Comparison of ENCODE assay signal across 24 cellular contexts in the genomic region with DNA sequence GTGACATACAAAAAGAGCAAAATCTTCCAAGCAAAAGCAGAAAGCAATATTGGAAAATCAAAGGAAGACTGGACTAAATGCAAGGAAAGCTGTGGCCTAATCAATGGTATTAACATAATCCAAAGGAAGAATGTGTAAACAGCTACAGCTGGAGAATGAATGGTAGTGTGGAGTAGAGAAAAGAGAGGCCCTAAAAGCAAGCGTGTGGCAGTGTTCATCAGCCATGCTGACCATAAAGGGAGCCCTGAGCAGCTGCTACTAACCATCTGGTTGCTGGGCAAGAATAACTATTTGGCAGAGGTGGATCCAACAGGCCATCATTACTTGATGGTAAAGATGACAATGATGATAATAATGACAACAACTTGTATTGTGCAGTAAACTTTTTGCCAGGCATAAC.
DNase-seq lines count a peak whose midpoint lies in the region; TF ChIP-seq lines count a peak whose summit lies in the region.
"Had no signal": no experiment of that assay in that cellular context is flagged by ENCODE, and none has a peak within 500 bp of the region (broad histone marks: within the 10 kb centered on the region; RNA-seq: fewer than 3 reads in every experiment).

No MANE protein-coding gene starts in this region.

- H3K36me3 ChIP-seq in breast epithelium (no peaks in the 10 kb centered on the region), endodermal cell (ENCODE audit: control insufficient read depth, insufficient read depth, low read length) (no peaks in the 10 kb centered on the region), smooth muscle cell (ENCODE audit: low read depth) (no peaks in the 10 kb centered on the region)
- H3K36me3 ChIP-seq: ovary, spleen, WERI-Rb-1 had no signal

- H3K9me3 Mint-ChIP-seq in MCF 10A (ENCODE audit: unreplicated experiment) (no peaks in the 10 kb centered on the region), endodermal cell (no peaks in the 10 kb centered on the region)
- H3K9me3 Mint-ChIP-seq: IgD-negative memory B cell had no signal

- BruUV-seq in MCF 10A (replicated peaks; lab: Mats Ljungman, UMichigan) = no TSS peak

- H3K36me3 Mint-ChIP-seq in MCF 10A (ENCODE audit: insufficient read depth, unreplicated experiment) (no peaks in the 10 kb centered on the region), endodermal cell (ENCODE audit: low read depth) (no peaks in the 10 kb centered on the region)
- H3K36me3 Mint-ChIP-seq: CD8-positive, alpha-beta memory T cell; IgD-negative memory B cell had no signal

- H3K4me3 Mint-ChIP-seq in MCF 10A (ENCODE audit: unreplicated experiment) (no peak overlapping the region), endodermal cell (no peak overlapping the region)
- H3K4me3 Mint-ChIP-seq: CD8-positive, alpha-beta memory T cell; IgD-negative memory B cell had no signal

- WGBS in endodermal cell (ENCODE audit: insufficient coverage in 1 of 2, insufficient read length in 1 of 2), 2 experiments = 76 to 90% methylated on average over 1 of the region's 1 CpG
- 26% methylated on average over 1 of the region's 1 CpG for WGBS in smooth muscle cell (ENCODE audit: low lambda C conversion rate)

- H3K4me1 Mint-ChIP-seq in MCF 10A (ENCODE audit: insufficient read depth, unreplicated experiment) (peaks cover 25% of the 10 kb centered on the region), endodermal cell (peaks cover 33% of the 10 kb centered on the region)
- H3K4me1 Mint-ChIP-seq: CD8-positive, alpha-beta memory T cell; IgD-negative memory B cell had no signal

- POLR2A ChIA-PET in MCF 10A (lab: Yijun Ruan, JAX) = interaction anchor here (0.9 to 1.1 kb wide), 3 partner anchors 8 to 40 kb away, joined by 3 to 4 read pairs (median 3); no protein-coding TSS in a partner anchor

- intact Hi-C loops in MCF 10A (cut with micrococcal nuclease) = loop anchor here (5.0 kb wide), 1 partner anchor 36 kb away; no protein-coding TSS in a partner anchor
- intact Hi-C loops in breast epithelium (cut with DNase I; ENCODE audit: low total_unique reads) = no loop called here

- H3K9ac ChIP-seq in endodermal cell (ENCODE audit: extremely low read depth, low read length, poor library complexity, severe bottlenecking) (no peak overlapping the region), smooth muscle cell (ENCODE audit: low read depth) (no peak overlapping the region)

- no peaks in the 10 kb centered on the region for H3K4me1 ChIP-seq in breast epithelium
- no peaks in the 10 kb centered on the region for H3K4me1 ChIP-seq in endodermal cell (ENCODE audit: control insufficient read depth, insufficient read depth, low read length)
- peaks cover 57% of the 10 kb centered on the region for H3K4me1 ChIP-seq in smooth muscle cell (ENCODE audit: low read depth)

- no peak overlapping the region for H3K4me2 ChIP-seq in smooth muscle cell
- H3K4me2 ChIP-seq: PC-9 had no signal

- H3K27me3 ChIP-seq in breast epithelium (no peaks in the 10 kb centered on the region), endodermal cell (ENCODE audit: control insufficient read depth, insufficient read depth, low read length, poor library complexity, severe bottlenecking) (no peaks in the 10 kb centered on the region), smooth muscle cell (ENCODE audit: low read depth) (no peaks in the 10 kb centered on the region)
- H3K27me3 ChIP-seq: ovary, spleen had no signal

- H3K4me3 ChIP-seq in breast epithelium = no peak overlapping the region
- H3K4me3 ChIP-seq in endodermal cell (ENCODE audit: low read length) = no peak overlapping the region
- H3K4me3 ChIP-seq in smooth muscle cell = no peak overlapping the region
- H3K4me3 ChIP-seq: coronary artery, ovary, PC-9, spleen had no signal

- TF ChIP-seq CTCF in MCF 10A (IDR thresholded peaks at IDR 0.05; ENCODE audit: unreplicated experiment) (no peak), breast epithelium (IDR thresholded peaks at IDR 0.05) (no peak), endodermal cell (conservative IDR thresholded peaks at IDR 0.05) (no peak), smooth muscle cell (IDR thresholded peaks at IDR 0.05; ENCODE audit: borderline replicate concordance, insufficient read depth, poor library complexity, severe bottlenecking) (no peak)

- no peak overlapping the region for H3K27ac ChIP-seq in breast epithelium
- H3K27ac ChIP-seq in endodermal cell (ENCODE audit: low read depth, low read length) = no peak overlapping the region
- peak overlapping the region; percentile 25 for H3K27ac ChIP-seq in smooth muscle cell (ENCODE audit: low read depth)
- H3K27ac ChIP-seq: coronary artery, ovary, spleen, WERI-Rb-1 had no signal

- H3K27me3 Mint-ChIP-seq in MCF 10A (ENCODE audit: insufficient read depth, unreplicated experiment) = no peaks in the 10 kb centered on the region
- no peaks in the 10 kb centered on the region for H3K27me3 Mint-ChIP-seq in endodermal cell (ENCODE audit: insufficient read depth)

- H3F3A ChIP-seq in smooth muscle cell (ENCODE audit: low read depth) = no peaks in the 10 kb centered on the region

- no peak overlapping the region for H2AFZ ChIP-seq in smooth muscle cell (ENCODE audit: low read depth)
- H2AFZ ChIP-seq: PC-9 had no signal

- TF ChIP-seq POLR2A in breast epithelium (IDR thresholded peaks at IDR 0.05) = no peak

- H3K9me3 ChIP-seq in breast epithelium (no peaks in the 10 kb centered on the region), endodermal cell (ENCODE audit: control insufficient read depth, low read length) (no peaks in the 10 kb centered on the region), smooth muscle cell (replicated peaks; ENCODE audit: low read depth) (no peaks in the 10 kb centered on the region)
- H3K9me3 ChIP-seq: ovary, spleen had no signal

- H4K20me1 ChIP-seq in smooth muscle cell (ENCODE audit: low read depth) = peaks cover 4% of the 10 kb centered on the region

- H3K27ac Mint-ChIP-seq in MCF 10A (ENCODE audit: low read depth, unreplicated experiment) = peak overlapping the region; percentile 74
- H3K27ac Mint-ChIP-seq in endodermal cell = peak overlapping the region; percentile 23
- H3K27ac Mint-ChIP-seq: CD8-positive, alpha-beta memory T cell; IgD-negative memory B cell had no signal

- CTCF ChIA-PET in MCF 10A (lab: Yijun Ruan, JAX) = interaction anchor here (0.8 to 1.0 kb wide), 2 partner anchors 15 to 46 kb away, joined by 3 read pairs; no protein-coding TSS in a partner anchor

- no peak for DNase-seq in MCF 10A (ENCODE audit: unreplicated experiment)
- DNase-seq in breast epithelium (ENCODE audit: low spot score in 2 of 2) = no peak
- DNase-seq in NCI-H524 treated with DMSO at 0.1 percent for 48 hours (lab: John Stamatoyannopoulos, UW) = peak; percentile 62
- no peak for DNase-seq in endodermal cell
- DNase-seq in smooth muscle cell (lab: John Stamatoyannopoulos, UW; ENCODE audit: unreplicated experiment) = no peak
- no peak for DNase-seq in activated CD4-positive, alpha-beta T cell treated with anti-CD3 and anti-CD28 coated beads for 48 hours
- no peak for DNase-seq in NK-92 treated with Interleukin-12 subunit alpha and Interleukin-12 subunit beta, amount 100 ng/mL, for 24 hours (lab: John Stamatoyannopoulos, UW)
- DNase-seq in kidney glomerular epithelial cell (lab: John Stamatoyannopoulos, UW) = no peak
- DNase-seq: ACHN; activated gamma-delta T cell; anterior cingulate cortex; CD8-positive, alpha-beta memory T cell; GF-D8; hippocampal formation; NCI-H1048; NCI-H226; ovary; PC-9; spleen; stimulated activated naive CD4-positive, alpha-beta T cell treated with Interleukin-2 at 50 U/mL for 16 hours; SW 1271; WERI-Rb-1 had no signal

- peaks cover 69% of the 10 kb centered on the region for H3K79me2 ChIP-seq in smooth muscle cell (ENCODE audit: low read depth)
